ENCODE assay signal across 8 cellular contexts in genomic region chr14:22588419-22589095, GRCh38. TPM values are rescaled to one million over a fixed set of nuclear protein-coding genes. Genes with fewer than 3 reads are reported as not detected.
DNase-seq lines count a peak whose midpoint lies in the region; ATAC-seq and TF ChIP-seq lines count a peak whose summit lies in the region.

No MANE protein-coding gene starts in this region.

- H3K27me3 ChIP-seq in AG04450 (ENCODE audit: control insufficient read depth, insufficient read depth, low read length) (no peaks in the 10 kb centered on the region), mammary epithelial cell (ENCODE audit: insufficient read depth, low read length) (no peaks in the 10 kb centered on the region), muscle layer of duodenum (ENCODE audit: low read depth, low read length) (no peaks in the 10 kb centered on the region)

- in situ Hi-C loops in mammary epithelial cell (cut with MboI; ENCODE audit: low sequenced_read_pairs in 2 of 2), result loop anchor here in 1 of 2 donors (5.0 kb wide), 1 partner anchor 54 kb away; the partner anchor contains the start of gene OR6J1

- dilution Hi-C loops in mammary epithelial cell (cut with HindIII; ENCODE audit: low sequenced_read_pairs), result no loop called here

- DNase-seq in AG04450 (ENCODE audit: low read depth, low spot score) (no peak), mammary epithelial cell (no peak), DMS153 (lab: John Stamatoyannopoulos, UW) (no peak), glomerular visceral epithelial cell (ENCODE audit: extremely low spot score) (no peak), NCI-H82 treated with DMSO at 0.1 percent for 48 hours (lab: John Stamatoyannopoulos, UW; ENCODE audit: unreplicated experiment) (no peak)

- BruUV-seq in mammary epithelial cell (replicated peaks; lab: Mats Ljungman, UMichigan), result TSS peak; percentile 76

- peak overlapping the region; percentile 80 for H2AFZ ChIP-seq in mammary epithelial cell (ENCODE audit: low read depth, low read length)

- CTCF ChIA-PET in AG04450 (lab: Charles Lee) (interaction anchor here (1.0 to 4.9 kb wide), 9 partner anchors 12 to 470 kb away, joined by 3 to 55 read pairs (median 16); partner anchors contain the start of genes ABHD4, OXA1L and PRMT5), mammary epithelial cell (lab: Charles Lee; ENCODE audit: low non-redundant PET) (interaction anchor here (1.4 to 1.5 kb wide), 2 partner anchors 10 to 32 kb away, joined by 3 to 4 read pairs; no protein-coding TSS in a partner anchor)

- intact Hi-C loops in mammary epithelial cell (cut with micrococcal nuclease), result loop anchor here (1.0 kb wide), 3 partner anchors 26 to 65 kb away; partner anchors contain the start of gene OR6J1

- ATAC-seq in HG03571 (IDR thresholded peaks at IDR 0.05; ENCODE audit: unreplicated experiment) (peak; percentile 17), HG02938 (IDR thresholded peaks at IDR 0.05; ENCODE audit: unreplicated experiment) (no peak)

- TF ChIP-seq CTCF in AG04450 (IDR thresholded peaks at IDR 0.05; ENCODE audit: low read depth, low read length), result no peak
- TF ChIP-seq CTCF in mammary epithelial cell (conservative IDR thresholded peaks at IDR 0.05 in 1 of 2, IDR thresholded peaks at IDR 0.05 in 1 of 2; ENCODE audit: extremely low read depth in 1 of 2, insufficient read depth in 1 of 2, low read depth in 1 of 2, low read length in 2 of 2), result no peak

- H3K4me3 ChIP-seq in AG04450 (ENCODE audit: low read depth, low read length), result peak overlapping the region; percentile 98
- peak overlapping the region; percentile 63 to 98 (median 81) for H3K4me3 ChIP-seq in mammary epithelial cell (replicated peaks in 1 of 3; ENCODE audit: insufficient read depth in 1 of 3, low read depth in 2 of 3, low read length in 3 of 3)
- H3K4me3 ChIP-seq in muscle layer of duodenum (ENCODE audit: low read depth in 1 of 2, low read length in 2 of 2), result peak overlapping the region; percentile 76 to 97

- H3K4me2 ChIP-seq in mammary epithelial cell (ENCODE audit: insufficient read depth, low read depth, low read length), result peak overlapping the region; percentile 92

- H3K9me3 ChIP-seq in AG04450 (ENCODE audit: control insufficient read depth, insufficient read depth, low read length) (no peaks in the 10 kb centered on the region), mammary epithelial cell (replicated peaks; ENCODE audit: insufficient read depth, low read length) (no peaks in the 10 kb centered on the region), muscle layer of duodenum (ENCODE audit: control insufficient read depth in 1 of 2, low read length in 2 of 2) (no peaks in the 10 kb centered on the region)

- H3K36me3 ChIP-seq in mammary epithelial cell (ENCODE audit: insufficient read depth, low read length) (no peaks in the 10 kb centered on the region), muscle layer of duodenum (ENCODE audit: control insufficient read depth in 1 of 2, insufficient read depth in 2 of 2, low read length in 2 of 2) (peaks cover 0 to 4% of the 10 kb centered on the region in 2 donors)

- H3K27ac ChIP-seq in AG04450 (ENCODE audit: low read depth, low read length) (peak overlapping the region; percentile 84), mammary epithelial cell (ENCODE audit: insufficient read depth, low read depth, low read length) (peak overlapping the region; percentile 98), muscle layer of duodenum (ENCODE audit: low read length) (peak overlapping the region; percentile 99)

- H3K4me1 ChIP-seq in mammary epithelial cell (ENCODE audit: insufficient read depth, low read length) (peaks cover 13% of the 10 kb centered on the region), muscle layer of duodenum (ENCODE audit: control insufficient read depth in 1 of 2, insufficient read depth in 2 of 2, low read length in 2 of 2) (peaks cover 17 to 34% of the 10 kb centered on the region in 2 donors)

- 1% methylated on average over 13 of the region's 17 CpGs for WGBS in mammary epithelial cell (ENCODE audit: low coverage, missing lambda C conversion rate)

- H3K9ac ChIP-seq in mammary epithelial cell (ENCODE audit: insufficient read depth, low read length), result peak overlapping the region; percentile 97

- H4K20me1 ChIP-seq in mammary epithelial cell (ENCODE audit: insufficient read depth, low read length), result no peaks in the 10 kb centered on the region

- H3K79me2 ChIP-seq in mammary epithelial cell (ENCODE audit: insufficient read depth, low read length), result peaks cover 53% of the 10 kb centered on the region

- POLR2A ChIA-PET in AG04450 (lab: Yijun Ruan, JAX), result interaction anchor here (0.6 to 1.7 kb wide), 4 partner anchors 10 to 263 kb away, joined by 3 to 12 read pairs (median 3); partner anchors contain the start of genes ABHD4 and OXA1L

RNA-seq across cellular contexts. Expression of gene DAD1, which starts 0.5 kb away (rescaled TPM):
- 420 and 467 TPM in 2 replicates for polyA plus RNA-seq in AG04450 (2011; rRNA removed)
- 143 and 159 TPM in 2 replicates for polyA minus RNA-seq in AG04450 (2011; rRNA and poly(A)+ RNA removed)
- 100 to 1,000 TPM; 154 to 169 TPM for total RNA-seq in mammary epithelial cell
- polyA plus RNA-seq in mammary epithelial cell, result 324 TPM
- polyA minus RNA-seq in mammary epithelial cell, result 197 TPM

RNA-seq across cellular contexts. Expression of gene ABHD4, which starts 9.5 kb away (rescaled TPM):
- polyA plus RNA-seq in AG04450 (2011; rRNA removed) (42.1 and 49.4 TPM in 2 replicates), mammary epithelial cell (12.0 TPM)
- 39.7 and 44.9 TPM in 2 replicates for polyA minus RNA-seq in AG04450 (2011; rRNA and poly(A)+ RNA removed)
- total RNA-seq in mammary epithelial cell, result 10 to 100 TPM; 16.7 to 20.5 TPM
- 16.5 TPM for polyA minus RNA-seq in mammary epithelial cell

RNA-seq across cellular contexts. Expression of gene OR6J1, which starts 55.6 kb away (rescaled TPM):
- not detected in 2 replicates for polyA plus RNA-seq in AG04450 (2011; rRNA removed)
- not detected in 2 replicates for polyA minus RNA-seq in AG04450 (2011; rRNA and poly(A)+ RNA removed)
- total RNA-seq in mammary epithelial cell, result not detected
- polyA plus RNA-seq in mammary epithelial cell, result not detected
- polyA minus RNA-seq in mammary epithelial cell, result not detected
